Comparison of ENCODE assay signal across 10 cellular contexts in the genomic region with DNA sequence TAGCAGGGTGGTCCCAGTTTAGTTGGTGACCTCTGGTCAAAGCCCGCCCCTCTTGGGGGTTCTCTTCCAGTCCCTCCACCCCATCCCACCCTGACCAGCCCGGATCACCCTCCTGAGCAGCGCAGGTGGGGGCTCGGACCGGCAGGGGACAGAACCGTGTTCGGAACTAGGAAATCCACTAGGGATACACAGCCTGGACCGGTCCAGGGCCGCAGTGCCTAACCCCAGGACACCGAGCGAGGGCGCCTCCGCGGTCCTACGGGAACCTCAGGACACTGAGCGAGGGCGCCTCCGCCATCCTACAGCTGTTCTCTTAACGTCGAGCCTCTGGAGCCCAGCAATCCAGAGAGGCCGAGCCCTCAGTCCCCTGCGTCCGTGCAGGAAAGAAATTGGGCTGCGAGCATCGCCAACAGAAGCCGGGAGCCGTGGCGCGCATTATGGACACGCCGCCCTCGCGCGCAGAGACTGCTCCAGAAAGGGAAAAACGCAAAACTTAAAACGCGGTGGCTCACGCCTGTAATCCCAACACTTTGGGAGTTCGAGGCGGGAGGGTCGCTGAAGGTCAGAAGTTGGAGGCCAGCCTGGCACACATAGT. TPM values are rescaled to one million over a fixed set of nuclear protein-coding genes. Genes with fewer than 3 reads are reported as not detected.
DNase-seq lines count a peak whose midpoint lies in the region; ATAC-seq and TF ChIP-seq lines count a peak whose summit lies in the region.
"Had no signal": no experiment of that assay in that cellular context is flagged by ENCODE, and none has a peak within 500 bp of the region (broad histone marks: within the 10 kb centered on the region; RNA-seq: fewer than 3 reads in every experiment).

No MANE protein-coding gene starts in this region.

- H3K4me3 ChIP-seq in IMR-90 (ENCODE audit: insufficient read depth, low read depth, low read length) (no peak overlapping the region), neuronal stem cell (ENCODE audit: low read length in 2 of 2) (peak overlapping the region in 1 of 2 donors; percentile 33)

- no peak for TF ChIP-seq POLR2A in IMR-90 (IDR thresholded peaks at IDR 0.05; ENCODE audit: low read depth, low read length)

- peaks cover 5% of the 10 kb centered on the region for H3K36me3 Mint-ChIP-seq in Calu3 (ENCODE audit: insufficient read depth, unreplicated experiment)
- no peaks in the 10 kb centered on the region for H3K36me3 Mint-ChIP-seq in dendritic cell treated with granulocyte-macrophage colony-stimulating factor and Interleukin-4, amounts not matched to agents 40 ng/mL and 50 ng/mL, for 4 days (ENCODE audit: low read depth)

- POLR2A ChIA-PET in IMR-90 (lab: Charles Lee; ENCODE audit: unreplicated experiment) = no interaction called here

- H2BK12ac ChIP-seq in neuronal stem cell (ENCODE audit: low read length) = peak overlapping the region; percentile 51

- 6% methylated on average over 13 of the region's 41 CpGs; no CpG with 5 or more reads in 1 of the 2 experiments for WGBS in IMR-90 (ENCODE audit: extremely low coverage in 2 of 2, insufficient read length in 1 of 2), 2 experiments
- WGBS in neuronal stem cell (ENCODE audit: extremely low coverage in 2 of 2, insufficient read length in 2 of 2, insufficient replicate concordance in 1 of 2), 2 donors = no CpG with 5 or more reads among the region's 41 CpGs

- H3K9me3 Mint-ChIP-seq in Calu3 (ENCODE audit: low read depth, unreplicated experiment) = no peaks in the 10 kb centered on the region
- H3K9me3 Mint-ChIP-seq in dendritic cell treated with granulocyte-macrophage colony-stimulating factor and Interleukin-4, amounts not matched to agents 40 ng/mL and 50 ng/mL, for 4 days = no peaks in the 10 kb centered on the region

- H4K91ac ChIP-seq in IMR-90 (ENCODE audit: insufficient read depth, low read depth, low read length) = no peak overlapping the region
- no peak overlapping the region for H4K91ac ChIP-seq in neuronal stem cell (ENCODE audit: low read depth, low read length, poor library complexity)

- H3K27me3 Mint-ChIP-seq in Calu3 (ENCODE audit: unreplicated experiment) = peaks cover 91% of the 10 kb centered on the region
- peaks cover 79% of the 10 kb centered on the region for H3K27me3 Mint-ChIP-seq in dendritic cell treated with granulocyte-macrophage colony-stimulating factor and Interleukin-4, amounts not matched to agents 40 ng/mL and 50 ng/mL, for 4 days

- dilution Hi-C loops in IMR-90 (cut with HindIII; ENCODE audit: low sequenced_read_pairs, unreplicated experiment) = no loop called here

- in situ Hi-C loops in IMR-90 (cut with MboI; ENCODE audit: low sequenced_read_pairs) = no loop called here

- H3K4me1 Mint-ChIP-seq in Calu3 (ENCODE audit: low read depth, unreplicated experiment) = peaks cover 32% of the 10 kb centered on the region
- H3K4me1 Mint-ChIP-seq in dendritic cell treated with granulocyte-macrophage colony-stimulating factor and Interleukin-4, amounts not matched to agents 40 ng/mL and 50 ng/mL, for 4 days (ENCODE audit: low read depth) = peaks cover 22% of the 10 kb centered on the region

- H3K18ac ChIP-seq in IMR-90 (ENCODE audit: low read depth, low read length) (no peak overlapping the region), neuronal stem cell (ENCODE audit: low read length) (peak overlapping the region; percentile 90)

- H2BK15ac ChIP-seq in IMR-90 (ENCODE audit: low read depth, low read length) (no peak overlapping the region), neuronal stem cell (ENCODE audit: low read length) (no peak overlapping the region)

- ATAC-seq in IMR-90 (ENCODE audit: low read depth) (no peak), GM19324 (IDR thresholded peaks at IDR 0.05; ENCODE audit: low FRiP score, unreplicated experiment) (no peak)

- no peak overlapping the region for H3K4ac ChIP-seq in IMR-90 (ENCODE audit: low read depth, low read length)
- H3K4ac ChIP-seq in neuronal stem cell (ENCODE audit: low read length) = no peak overlapping the region

- DNase-seq in Calu3 = no peak
- DNase-seq in IMR-90 = no peak
- no peak for DNase-seq in neuronal stem cell (ENCODE audit: low spot score)
- DNase-seq in DMS153 (lab: John Stamatoyannopoulos, UW) = no peak
- DNase-seq in kidney tubule cell (ENCODE audit: low spot score) = no peak
- DNase-seq: substantia nigra had no signal

- no peak overlapping the region for H2BK120ac ChIP-seq in IMR-90 (ENCODE audit: low read depth, low read length)
- H2BK120ac ChIP-seq in neuronal stem cell (ENCODE audit: low read depth, low read length) = no peak overlapping the region

- H3K27ac Mint-ChIP-seq in Calu3 (ENCODE audit: unreplicated experiment) = no peak overlapping the region
- H3K27ac Mint-ChIP-seq in dendritic cell treated with granulocyte-macrophage colony-stimulating factor and Interleukin-4, amounts not matched to agents 40 ng/mL and 50 ng/mL, for 4 days = no peak overlapping the region

- H4K20me1 ChIP-seq in IMR-90 (ENCODE audit: insufficient read depth, low read length) = no peaks in the 10 kb centered on the region; the same call in 1 of the 2 replicates

- no peak overlapping the region for H3K23ac ChIP-seq in IMR-90 (ENCODE audit: low read depth, low read length)
- no peak overlapping the region for H3K23ac ChIP-seq in neuronal stem cell (ENCODE audit: low read depth, low read length, poor library complexity)

- H2BK20ac ChIP-seq in IMR-90 (ENCODE audit: low read depth, low read length) = no peak overlapping the region

- H2AK9ac ChIP-seq in IMR-90 (replicated peaks; ENCODE audit: low read depth, low read length, poor library complexity) = no peak overlapping the region

- no peak overlapping the region for H2AK5ac ChIP-seq in IMR-90 (ENCODE audit: low read depth, low read length)
- H2AK5ac ChIP-seq in neuronal stem cell (ENCODE audit: low read depth, low read length) = peak overlapping the region; percentile 51

- no peak overlapping the region for H3K56ac ChIP-seq in IMR-90 (ENCODE audit: extremely low read depth, insufficient read depth, low read length)

- H3K79me1 ChIP-seq in IMR-90 (ENCODE audit: low read depth in 1 of 2, low read length in 2 of 2) (no peaks in the 10 kb centered on the region), neuronal stem cell (ENCODE audit: low read depth, low read length) (peaks cover 2% of the 10 kb centered on the region)

- H3K14ac ChIP-seq in IMR-90 (replicated peaks; ENCODE audit: low read depth, low read length) = no peak overlapping the region
- peak overlapping the region; percentile 47 for H3K14ac ChIP-seq in neuronal stem cell (ENCODE audit: low read length)

- H3K4me2 ChIP-seq in IMR-90 (ENCODE audit: low read depth, low read length) (no peak overlapping the region), neuronal stem cell (ENCODE audit: insufficient read depth, low read length, poor library complexity, severe bottlenecking) (peak overlapping the region; percentile 65)

- H3K9ac ChIP-seq in IMR-90 (ENCODE audit: low read depth, low read length) (no peak overlapping the region), neuronal stem cell (ENCODE audit: low read depth, low read length, poor library complexity) (peak overlapping the region; percentile 39)

- no peak overlapping the region for H2BK5ac ChIP-seq in IMR-90 (ENCODE audit: low read depth, low read length, poor library complexity, severe bottlenecking)
- no peak overlapping the region for H2BK5ac ChIP-seq in neuronal stem cell (ENCODE audit: low read length)

- H3K9me3 ChIP-seq in IMR-90 (ENCODE audit: control insufficient read depth, insufficient read depth, low read length) (peaks cover 15% of the 10 kb centered on the region; the same call in 1 of the 2 replicates), neuronal stem cell (replicated peaks in 1 of 2; ENCODE audit: control insufficient read depth in 2 of 2, insufficient read depth in 1 of 2, low read depth in 1 of 2, low read length in 2 of 2) (peaks cover 9 to 27% of the 10 kb centered on the region in 2 donors)
- H3K9me3 ChIP-seq: ascending aorta had no signal

- H3K4me1 ChIP-seq in IMR-90 (ENCODE audit: control insufficient read depth, insufficient read depth, low read length) = no peaks in the 10 kb centered on the region
- peaks cover 0 to 16% of the 10 kb centered on the region in 2 donors for H3K4me1 ChIP-seq in neuronal stem cell (ENCODE audit: control insufficient read depth in 2 of 2, insufficient read depth in 1 of 2, low read depth in 1 of 2, low read length in 2 of 2)
- H3K4me1 ChIP-seq: ascending aorta had no signal

- H4K5ac ChIP-seq in IMR-90 (ENCODE audit: low read depth, low read length) = no peak overlapping the region

- BruUV-seq in Calu3 (replicated peaks; lab: Mats Ljungman, UMichigan) (no TSS peak), IMR-90 (replicated peaks; lab: Mats Ljungman, UMichigan) (no TSS peak)

- CTCF ChIA-PET in Calu3 (lab: Charles Lee) (interaction anchor here (0.5 to 3.7 kb wide), 5 partner anchors 16 to 138 kb away, joined by 3 to 13 read pairs (median 5); no protein-coding TSS in a partner anchor), IMR-90 (lab: Yijun Ruan, JAX) (interaction anchor here (1.5 kb wide), 1 partner anchor 16 kb away, joined by 5 read pairs; no protein-coding TSS in a partner anchor)

- no peak overlapping the region for H3K27ac ChIP-seq in IMR-90 (ENCODE audit: insufficient read depth, low read length)
- H3K27ac ChIP-seq in neuronal stem cell (replicated peaks; ENCODE audit: low read length) = no peak overlapping the region
- H3K27ac ChIP-seq: ascending aorta, epithelial cell of prostate had no signal

- peak overlapping the region; percentile 49 for H3K4me3 Mint-ChIP-seq in Calu3 (ENCODE audit: low read depth, unreplicated experiment)
- H3K4me3 Mint-ChIP-seq in dendritic cell treated with granulocyte-macrophage colony-stimulating factor and Interleukin-4, amounts not matched to agents 40 ng/mL and 50 ng/mL, for 4 days = peak overlapping the region; percentile 69

- H2AFZ ChIP-seq in IMR-90 (replicated peaks; ENCODE audit: low read length, poor library complexity) (peak overlapping the region; percentile 2), neuronal stem cell (ENCODE audit: low read length) (peak overlapping the region; percentile 40)

- no peak for TF ChIP-seq CTCF in Calu3 (IDR thresholded peaks at IDR 0.05; ENCODE audit: unreplicated experiment)
- TF ChIP-seq CTCF in IMR-90 (conservative IDR thresholded peaks at IDR 0.05; ENCODE audit: low read depth, low read length) = no peak

- TF ChIP-seq RAD21 in IMR-90 (IDR thresholded peaks at IDR 0.05; ENCODE audit: low read length) = no peak

- intact Hi-C loops in Calu3 (cut with micrococcal nuclease; ENCODE audit: unreplicated experiment) (no loop called here), IMR-90 (cut with micrococcal nuclease) (no loop called here)
- intact Hi-C loops in dendritic cell treated with granulocyte-macrophage colony-stimulating factor and Interleukin-4, amounts not matched to agents 40 ng/mL and 50 ng/mL, for 4 days (cut with micrococcal nuclease) = no loop called here

- peaks cover 69% of the 10 kb centered on the region for H3K27me3 ChIP-seq in IMR-90 (ENCODE audit: control insufficient read depth, insufficient read depth, low read length)
- H3K27me3 ChIP-seq in neuronal stem cell (ENCODE audit: control insufficient read depth in 3 of 3, insufficient read depth in 3 of 3, low read depth in 1 of 3, low read length in 3 of 3) = peaks cover 3 to 72% (median 52%) of the 10 kb centered on the region in 3 experiments
- H3K27me3 ChIP-seq: ascending aorta had no signal

- no peaks in the 10 kb centered on the region for H3K9me1 ChIP-seq in IMR-90 (ENCODE audit: insufficient read depth, low read length)

- H3K36me3 ChIP-seq in IMR-90 (ENCODE audit: control insufficient read depth, insufficient read depth, low read length) (no peaks in the 10 kb centered on the region), neuronal stem cell (replicated peaks in 1 of 2; ENCODE audit: control insufficient read depth in 2 of 2, insufficient read depth in 2 of 2, low read length in 2 of 2) (peaks cover 0 to 20% of the 10 kb centered on the region in 2 donors)
- H3K36me3 ChIP-seq: ascending aorta had no signal

- no peak overlapping the region for H4K8ac ChIP-seq in IMR-90 (ENCODE audit: low read depth in 2 of 2, low read length in 2 of 2)
- H4K8ac ChIP-seq in neuronal stem cell (ENCODE audit: low read depth, low read length) = no peak overlapping the region

RNA-seq across cellular contexts. Expression of a gene that starts 8.5 kb away (rescaled TPM):
- not detected in 2 replicates for total RNA-seq in Calu3 (2022)
- not detected in 2 replicates for total RNA-seq in IMR-90 (2012; rRNA removed)
- polyA plus RNA-seq in IMR-90 (2012; rRNA removed) = not detected in 2 replicates
- polyA plus RNA-seq in IMR-90 (2012; cell fraction: cytosol; rRNA removed) = not detected in 2 replicates
- polyA plus RNA-seq in IMR-90 (2012; cell fraction: nucleus; rRNA removed; ENCODE audit: low replicate concordance) = not detected in 2 replicates
- 96.1 TPM for polyA plus RNA-seq in neuronal stem cell (2013, experiment 1 of 2)
- polyA plus RNA-seq in neuronal stem cell (2013, experiment 2 of 2) = 91.2 TPM
- total RNA-seq: ascending aorta had no signal

RNA-seq across cellular contexts. Expression of a gene that starts 44.8 kb away (rescaled TPM):
- total RNA-seq in Calu3 (2022) (not detected in 2 replicates), IMR-90 (2012; rRNA removed) (not detected in 2 replicates)
- polyA plus RNA-seq in IMR-90 (2012; rRNA removed) = not detected in 2 replicates
- not detected in 2 replicates for polyA plus RNA-seq in IMR-90 (2012; cell fraction: cytosol; rRNA removed)
- not detected in 2 replicates for polyA plus RNA-seq in IMR-90 (2012; cell fraction: nucleus; rRNA removed; ENCODE audit: low replicate concordance)
- 0.46 TPM for polyA plus RNA-seq in neuronal stem cell (2013, experiment 1 of 2)
- polyA plus RNA-seq in neuronal stem cell (2013, experiment 2 of 2) = 0.36 TPM
- total RNA-seq: ascending aorta had no signal

RNA-seq across cellular contexts. Expression of a gene that starts 53.7 kb away (rescaled TPM):
- total RNA-seq in Calu3 (2022) = not detected in 2 replicates
- total RNA-seq in IMR-90 (2012; rRNA removed) = not detected in 2 replicates
- polyA plus RNA-seq in IMR-90 (2012; rRNA removed) = not detected in 2 replicates
- polyA plus RNA-seq in IMR-90 (2012; cell fraction: cytosol; rRNA removed) = not detected in 2 replicates
- polyA plus RNA-seq in IMR-90 (2012; cell fraction: nucleus; rRNA removed; ENCODE audit: low replicate concordance) = not detected in 2 replicates
- polyA plus RNA-seq in neuronal stem cell (2013, experiment 1 of 2) = 0.60 TPM
- polyA plus RNA-seq in neuronal stem cell (2013, experiment 2 of 2) = 0.43 TPM
- total RNA-seq: ascending aorta had no signal
